In genomic region chr2:68799138-68799537, GRCh38 we compare ENCODE assay signal across 14 cellular contexts.
DNase-seq lines count a peak whose midpoint lies in the region; ATAC-seq and TF ChIP-seq lines count a peak whose summit lies in the region.
"Had no signal": no experiment of that assay in that cellular context is flagged by ENCODE, and none has a peak within 500 bp of the region (broad histone marks: within the 10 kb centered on the region; RNA-seq: fewer than 3 reads in every experiment).

No MANE protein-coding gene starts in this region.

- H3K9me3 Mint-ChIP-seq in activated naive CD8-positive, alpha-beta T cell treated with anti-CD3 and anti-CD28 coated beads, Interleukin-2, amount 50 U/mL, for 24 hours = peaks cover 5% of the 10 kb centered on the region
- H3K9me3 Mint-ChIP-seq: brain had no signal

- no peak overlapping the region for H3K4me3 Mint-ChIP-seq in activated naive CD8-positive, alpha-beta T cell treated with anti-CD3 and anti-CD28 coated beads, Interleukin-2, amount 50 U/mL, for 24 hours
- H3K4me3 Mint-ChIP-seq: brain had no signal

- no peak overlapping the region for H3K4me3 ChIP-seq in neural cell (ENCODE audit: low read length)
- no peak overlapping the region for H3K4me3 ChIP-seq in lower lobe of right lung
- H3K4me3 ChIP-seq: vagina had no signal

- TF ChIP-seq EP300 in neural cell (conservative IDR thresholded peaks at IDR 0.05; ENCODE audit: poor library complexity, severe bottlenecking) = peak; percentile 52

- no peak overlapping the region for H3K4me2 ChIP-seq in neural cell (ENCODE audit: low read length)

- H3K36me3 Mint-ChIP-seq in activated naive CD8-positive, alpha-beta T cell treated with anti-CD3 and anti-CD28 coated beads, Interleukin-2, amount 50 U/mL, for 24 hours (ENCODE audit: low read depth) = peaks cover 62% of the 10 kb centered on the region
- H3K36me3 Mint-ChIP-seq: brain had no signal

- H3F3A ChIP-seq in neural cell (ENCODE audit: insufficient read depth, low read length, poor library complexity, severe bottlenecking) = no peaks in the 10 kb centered on the region

- no peak overlapping the region for H2AFZ ChIP-seq in neural cell (ENCODE audit: low read depth, low read length)

- no peaks in the 10 kb centered on the region for H4K20me1 ChIP-seq in neural cell (ENCODE audit: insufficient read depth)

- peak overlapping the region; percentile 71 for H3K27ac Mint-ChIP-seq in activated naive CD8-positive, alpha-beta T cell treated with anti-CD3 and anti-CD28 coated beads, Interleukin-2, amount 50 U/mL, for 24 hours

- peak; percentile 54 for DNase-seq in NCI-H748 (lab: John Stamatoyannopoulos, UW; ENCODE audit: unreplicated experiment)
- DNase-seq in NCI-H748 treated with DMSO at 0.1 percent for 48 hours (lab: John Stamatoyannopoulos, UW) = no peak
- DNase-seq in NCI-H2081 treated with DMSO at 0.1 percent for 48 hours (lab: John Stamatoyannopoulos, UW) = peak; percentile 16
- no peak for DNase-seq in activated naive CD8-positive, alpha-beta T cell treated with anti-CD3 and anti-CD28 coated beads, Interleukin-2, amount 50 U/mL, for 24 hours
- no peak for DNase-seq in lower lobe of right lung
- no peak for DNase-seq in NCI-H2227 (lab: John Stamatoyannopoulos, UW; ENCODE audit: unreplicated experiment)
- no peak for DNase-seq in KG1 (lab: John Stamatoyannopoulos, UW)
- DNase-seq: activated T-cell treated with anti-CD3 and anti-CD28 coated beads, Interleukin-2, amount 50 U/mL, for 48 hours; NCI-H1694 treated with DMSO at 0.1 percent for 48 hours; posterior cingulate gyrus had no signal

- H3K9me2 ChIP-seq in neural cell (ENCODE audit: insufficient read depth, low read length) = no peaks in the 10 kb centered on the region

- H3K4me1 ChIP-seq in lower lobe of right lung = peaks cover 39% of the 10 kb centered on the region

- H3K9me3 ChIP-seq in neural cell (ENCODE audit: low read length) = no peaks in the 10 kb centered on the region
- no peaks in the 10 kb centered on the region for H3K9me3 ChIP-seq in lower lobe of right lung
- H3K9me3 ChIP-seq: vagina had no signal

- no peak for TF ChIP-seq CTCF in neural cell (IDR thresholded peaks at IDR 0.05; ENCODE audit: poor library complexity, severe bottlenecking)
- TF ChIP-seq CTCF in lower lobe of right lung (IDR thresholded peaks at IDR 0.05) = no peak

- ATAC-seq in activated naive CD8-positive, alpha-beta T cell treated with anti-CD3 and anti-CD28 coated beads, Interleukin-2, amount 50 U/mL, for 24 hours = no peak
- no peak for ATAC-seq in lower lobe of right lung
- ATAC-seq: HCT116 had no signal

- intact Hi-C loops in lower lobe of right lung (cut with DNase I) = no loop called here

- no peak for TF ChIP-seq RAD21 in neural cell (conservative IDR thresholded peaks at IDR 0.05)

- no peak overlapping the region for H3K9ac ChIP-seq in neural cell (ENCODE audit: low read length)

- no peak overlapping the region for H3K27ac ChIP-seq in neural cell (ENCODE audit: low read length)
- no peak overlapping the region for H3K27ac ChIP-seq in lower lobe of right lung

- H3K27me3 ChIP-seq in neural cell (ENCODE audit: insufficient read depth, low read depth, low read length) (no peaks in the 10 kb centered on the region), lower lobe of right lung (ENCODE audit: low read depth) (no peaks in the 10 kb centered on the region)
- H3K27me3 ChIP-seq: vagina had no signal

- no peaks in the 10 kb centered on the region for H3K27me3 Mint-ChIP-seq in activated naive CD8-positive, alpha-beta T cell treated with anti-CD3 and anti-CD28 coated beads, Interleukin-2, amount 50 U/mL, for 24 hours

- H3K79me2 ChIP-seq in neural cell (replicated peaks; ENCODE audit: insufficient read depth, low read length) = no peaks in the 10 kb centered on the region

- no peaks in the 10 kb centered on the region for H3K36me3 ChIP-seq in neural cell (ENCODE audit: insufficient read depth, low read length)
- H3K36me3 ChIP-seq in lower lobe of right lung = peaks cover 11% of the 10 kb centered on the region
- H3K36me3 ChIP-seq: vagina had no signal

- peaks cover 61% of the 10 kb centered on the region for H3K4me1 Mint-ChIP-seq in activated naive CD8-positive, alpha-beta T cell treated with anti-CD3 and anti-CD28 coated beads, Interleukin-2, amount 50 U/mL, for 24 hours

TF ChIP-seq in neural cell, 6 proteins besides CTCF, POLR2A, EP300 and RAD21:
- TF ChIP-seq MXI1 (conservative IDR thresholded peaks at IDR 0.05; ENCODE audit: poor library complexity, severe bottlenecking) = peak; percentile 33
- TF ChIP-seq TAF1 (IDR thresholded peaks at IDR 0.05; ENCODE audit: low read depth) = no peak
- peak; percentile 83 for TF ChIP-seq POLR2AphosphoS5 (IDR thresholded peaks at IDR 0.05)
- no peak for TF ChIP-seq EZH2 (IDR thresholded peaks at IDR 0.05; ENCODE audit: borderline replicate concordance, insufficient read depth, low read length, poor library complexity, severe bottlenecking)
- peak; percentile 66 for TF ChIP-seq REST (IDR thresholded peaks at IDR 0.05; ENCODE audit: borderline replicate concordance)
- TF ChIP-seq SMC3 (conservative IDR thresholded peaks at IDR 0.05; ENCODE audit: poor library complexity) = no peak

Comparison
In these comparisons a context has a peak if more than half of its experiments do, and no peak if none do; other contexts are left out.
1. DNase-seq: peak in NCI-H748 (single experiment) and NCI-H2081 treated with DMSO at 0.1 percent for 48 hours (single experiment); none in NCI-H748 treated with DMSO at 0.1 percent for 48 hours (single experiment), activated naive CD8-positive, alpha-beta T cell treated with anti-CD3 and anti-CD28 coated beads, Interleukin-2, amount 50 U/mL, for 24 hours (single experiment), lower lobe of right lung (single experiment), NCI-H2227 (single experiment) and KG1 (single experiment).